24 cellular contexts compared by ENCODE assay signal in the genomic region with DNA sequence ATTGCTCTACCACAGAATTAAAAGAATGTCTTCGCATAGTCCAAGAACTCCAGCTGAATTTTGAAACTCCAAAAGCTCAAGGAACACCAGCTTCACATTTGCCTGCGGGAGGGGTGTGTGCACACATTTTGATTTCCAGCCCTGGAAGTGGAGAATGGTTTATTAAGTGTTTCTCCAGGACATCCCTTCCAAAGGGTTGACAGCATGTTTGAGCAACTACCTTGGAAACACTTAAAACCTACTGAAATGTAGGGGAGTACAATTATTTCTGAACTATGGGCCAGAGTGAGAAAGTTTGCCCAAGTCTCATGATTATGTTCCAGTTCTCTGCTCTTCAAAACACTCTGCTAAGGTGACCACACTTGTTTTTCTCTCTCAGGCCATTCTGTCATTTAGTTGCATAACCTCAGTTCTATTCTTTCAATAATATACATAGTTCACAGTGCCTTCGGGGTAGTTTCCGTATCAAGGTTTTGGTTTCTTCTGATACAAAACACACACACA. TPM values are rescaled to one million over a fixed set of nuclear protein-coding genes. Genes with fewer than 3 reads are reported as not detected.
DNase-seq lines count a peak whose midpoint lies in the region; ATAC-seq and TF ChIP-seq lines count a peak whose summit lies in the region.
"Had no signal": no experiment of that assay in that cellular context is flagged by ENCODE, and none has a peak within 500 bp of the region (broad histone marks: within the 10 kb centered on the region; RNA-seq: fewer than 3 reads in every experiment).

No MANE protein-coding gene starts in this region.

- no peak for TF ChIP-seq CTCF in left lung (IDR thresholded peaks at IDR 0.05)
- TF ChIP-seq CTCF in type B pancreatic cell (conservative IDR thresholded peaks at IDR 0.05), result no peak
- TF ChIP-seq CTCF in SK-N-SH (IDR thresholded peaks at IDR 0.05), result no peak

- no peak overlapping the region for H2AFZ ChIP-seq in SK-N-SH (ENCODE audit: low read depth)

- no peak overlapping the region for H3K9ac ChIP-seq in SK-N-SH

- H3K4me2 ChIP-seq in SK-N-SH, result no peak overlapping the region

- WGBS in SK-N-SH (ENCODE audit: low lambda C conversion rate), result 83% methylated on average over 4 of the region's 4 CpGs

- TF ChIP-seq EP300 in SK-N-SH (IDR thresholded peaks at IDR 0.05; ENCODE audit: borderline replicate concordance in 1 of 2, low read depth in 1 of 2, low read length in 1 of 2), result no peak

- H3K36me3 ChIP-seq in left lung (peaks cover 0 to 18% of the 10 kb centered on the region in 2 donors), SK-N-SH (replicated peaks in 1 of 2; ENCODE audit: control insufficient read depth in 1 of 2, insufficient read depth in 2 of 2, low read length in 1 of 2) (no peaks in the 10 kb centered on the region)
- H3K36me3 ChIP-seq: esophagus muscularis mucosa, Peyer's patch had no signal

- H3K27me3 Mint-ChIP-seq in type B pancreatic cell, result no peaks in the 10 kb centered on the region
- peaks cover 4% of the 10 kb centered on the region for H3K27me3 Mint-ChIP-seq in activated naive CD4-positive, alpha-beta T cell treated with anti-CD3 and anti-CD28 coated beads, Interleukin-2, amount 10 ng/mL, durations not matched to agents 7 days and 5 days
- H3K27me3 Mint-ChIP-seq: stimulated activated memory B cell treated with anti-CD40 and anti-IgM and Interleukin-4, amounts not matched to agents 10 μg/mL and 1 μg/mL and 100 μg/mL, for 72 hours had no signal

- TF ChIP-seq RAD21 in SK-N-SH (IDR thresholded peaks at IDR 0.05; ENCODE audit: low read length), result no peak

- no peaks in the 10 kb centered on the region for H3F3A ChIP-seq in SK-N-SH (replicated peaks; ENCODE audit: insufficient read depth)

- POLR2A ChIA-PET in SK-N-SH (lab: Yijun Ruan, JAX), result no interaction called here

- no peak overlapping the region for H3K4me3 Mint-ChIP-seq in type B pancreatic cell
- H3K4me3 Mint-ChIP-seq in activated naive CD4-positive, alpha-beta T cell treated with anti-CD3 and anti-CD28 coated beads, Interleukin-2, amount 10 ng/mL, durations not matched to agents 7 days and 5 days, result no peak overlapping the region
- H3K4me3 Mint-ChIP-seq: activated CD8-positive, alpha-beta T cell treated with anti-CD3 and anti-CD28 coated beads for 36 hours; central memory CD8-positive, alpha-beta T cell; natural killer cell; stimulated activated memory B cell treated with anti-CD40 and anti-IgM and Interleukin-4, amounts not matched to agents 10 μg/mL and 1 μg/mL and 100 μg/mL, for 72 hours; T-helper 2 cell treated with Interferon-gamma antibody and Interleukin-4, amounts not matched to agents 5 μg/mL and 100 μg/mL, for 36 hours had no signal

- H3K9me3 ChIP-seq in left lung (no peaks in the 10 kb centered on the region), SK-N-SH (no peaks in the 10 kb centered on the region)
- H3K9me3 ChIP-seq: esophagus muscularis mucosa, Peyer's patch had no signal

- DNase-seq in left lung (no peak), type B pancreatic cell (ENCODE audit: extremely low spot score, unreplicated experiment) (no peak), SK-N-SH (no peak)
- no peak for DNase-seq in activated naive CD4-positive, alpha-beta T cell treated with anti-CD3 and anti-CD28 coated beads, Interleukin-2, amount 10 ng/mL, durations not matched to agents 7 days and 5 days
- DNase-seq: activated CD4-positive, CD25-positive, alpha-beta regulatory T cell; activated CD8-positive, alpha-beta T cell treated with anti-CD3 and anti-CD28 coated beads for 36 hours; activated naive CD4-positive, alpha-beta T cell treated with Interleukin-2 at 50 U/mL for 16 hours; activated T-cell treated with anti-CD3 and anti-CD28 coated beads, Interleukin-2, amount 50 U/mL, for 1 hour; amygdala; DMS79 treated with DMSO at 0.1 percent for 48 hours; natural killer cell; NCI-H187; NCI-H345; Peyer's patch; stimulated activated CD4-positive, alpha-beta T cell treated with anti-CD3 and anti-CD28 coated beads, Interleukin-1b, Interleukin-23, amount 100 ng/mL, for 48 hours had no signal

- H3K27ac Mint-ChIP-seq in type B pancreatic cell, result peak overlapping the region; percentile 1
- no peak overlapping the region for H3K27ac Mint-ChIP-seq in activated naive CD4-positive, alpha-beta T cell treated with anti-CD3 and anti-CD28 coated beads, Interleukin-2, amount 10 ng/mL, durations not matched to agents 7 days and 5 days
- H3K27ac Mint-ChIP-seq: activated CD8-positive, alpha-beta T cell treated with anti-CD3 and anti-CD28 coated beads for 36 hours; natural killer cell; stimulated activated memory B cell treated with anti-CD40 and anti-IgM and Interleukin-4, amounts not matched to agents 10 μg/mL and 1 μg/mL and 100 μg/mL, for 72 hours; T-helper 2 cell treated with Interferon-gamma antibody and Interleukin-4, amounts not matched to agents 5 μg/mL and 100 μg/mL, for 36 hours had no signal

- H3K27ac ChIP-seq in left lung, result peak overlapping the region; percentile 33 to 51
- H3K27ac ChIP-seq in SK-N-SH (ENCODE audit: low read depth in 2 of 2, low read length in 1 of 2), result no peak overlapping the region
- H3K27ac ChIP-seq: esophagus muscularis mucosa, Peyer's patch had no signal

- H3K4me3 ChIP-seq in left lung, result no peak overlapping the region
- no peak overlapping the region for H3K4me3 ChIP-seq in SK-N-SH (ENCODE audit: low read depth in 2 of 2, low read length in 1 of 2)
- H3K4me3 ChIP-seq: esophagus muscularis mucosa, K562, Peyer's patch had no signal

- CTCF ChIA-PET in SK-N-SH (lab: Yijun Ruan, JAX), result interaction anchor here (0.9 to 2.3 kb wide), 2 partner anchors 18 to 20 kb away, joined by 3 to 10 read pairs; no protein-coding TSS in a partner anchor
- CTCF ChIA-PET in activated naive CD4-positive, alpha-beta T cell treated with anti-CD3 and anti-CD28 coated beads, Interleukin-2, amount 10 ng/mL, durations not matched to agents 7 days and 5 days (lab: Charles Lee), result no interaction called here

- no peaks in the 10 kb centered on the region for H3K36me3 Mint-ChIP-seq in type B pancreatic cell
- no peaks in the 10 kb centered on the region for H3K36me3 Mint-ChIP-seq in activated naive CD4-positive, alpha-beta T cell treated with anti-CD3 and anti-CD28 coated beads, Interleukin-2, amount 10 ng/mL, durations not matched to agents 7 days and 5 days
- H3K36me3 Mint-ChIP-seq: natural killer cell; stimulated activated memory B cell treated with anti-CD40 and anti-IgM and Interleukin-4, amounts not matched to agents 10 μg/mL and 1 μg/mL and 100 μg/mL, for 72 hours had no signal

- H3K9me2 ChIP-seq in SK-N-SH, result no peaks in the 10 kb centered on the region

- peaks cover 8 to 27% of the 10 kb centered on the region in 2 donors for H3K4me1 ChIP-seq in left lung
- H3K4me1 ChIP-seq in SK-N-SH (ENCODE audit: control insufficient read depth in 1 of 2, insufficient read depth in 2 of 2, low read depth in 1 of 2, low read length in 1 of 2), result no peaks in the 10 kb centered on the region
- H3K4me1 ChIP-seq: esophagus muscularis mucosa, Peyer's patch had no signal

- peak; percentile 63 for ATAC-seq in GM18907 (IDR thresholded peaks at IDR 0.05; ENCODE audit: unreplicated experiment)
- ATAC-seq in HG03159 (IDR thresholded peaks at IDR 0.05; ENCODE audit: unreplicated experiment), result peak; percentile 54
- peak; percentile 72 for ATAC-seq in left lung
- no peak for ATAC-seq in GM21619 (IDR thresholded peaks at IDR 0.05; ENCODE audit: unreplicated experiment)
- ATAC-seq: activated CD8-positive, alpha-beta T cell treated with anti-CD3 and anti-CD28 coated beads for 36 hours; K562; natural killer cell; stimulated activated memory B cell treated with anti-CD40 and anti-IgM and Interleukin-4, amounts not matched to agents 10 μg/mL and 1 μg/mL and 100 μg/mL, for 72 hours had no signal

- no peaks in the 10 kb centered on the region for H4K20me1 ChIP-seq in SK-N-SH (ENCODE audit: insufficient read depth)

- peaks cover 17% of the 10 kb centered on the region for H3K4me1 Mint-ChIP-seq in type B pancreatic cell (ENCODE audit: unreplicated experiment)
- H3K4me1 Mint-ChIP-seq in activated naive CD4-positive, alpha-beta T cell treated with anti-CD3 and anti-CD28 coated beads, Interleukin-2, amount 10 ng/mL, durations not matched to agents 7 days and 5 days, result no peaks in the 10 kb centered on the region
- H3K4me1 Mint-ChIP-seq: central memory CD8-positive, alpha-beta T cell; natural killer cell; stimulated activated memory B cell treated with anti-CD40 and anti-IgM and Interleukin-4, amounts not matched to agents 10 μg/mL and 1 μg/mL and 100 μg/mL, for 72 hours had no signal

- H3K9me3 Mint-ChIP-seq in type B pancreatic cell, result no peaks in the 10 kb centered on the region
- no peaks in the 10 kb centered on the region for H3K9me3 Mint-ChIP-seq in activated naive CD4-positive, alpha-beta T cell treated with anti-CD3 and anti-CD28 coated beads, Interleukin-2, amount 10 ng/mL, durations not matched to agents 7 days and 5 days
- H3K9me3 Mint-ChIP-seq: activated CD8-positive, alpha-beta T cell treated with anti-CD3 and anti-CD28 coated beads for 36 hours; central memory CD8-positive, alpha-beta T cell; natural killer cell; stimulated activated memory B cell treated with anti-CD40 and anti-IgM and Interleukin-4, amounts not matched to agents 10 μg/mL and 1 μg/mL and 100 μg/mL, for 72 hours; T-helper 2 cell treated with Interferon-gamma antibody and Interleukin-4, amounts not matched to agents 5 μg/mL and 100 μg/mL, for 36 hours had no signal

- H3K27me3 ChIP-seq in left lung (no peaks in the 10 kb centered on the region), SK-N-SH (ENCODE audit: insufficient read depth) (peaks cover 2% of the 10 kb centered on the region; the same call in 1 of the 2 replicates)
- H3K27me3 ChIP-seq: esophagus muscularis mucosa, Peyer's patch had no signal

- intact Hi-C loops in left lung (cut with DNase I), result no loop called here

- no peaks in the 10 kb centered on the region for H3K79me2 ChIP-seq in SK-N-SH (ENCODE audit: insufficient read depth)

TF ChIP-seq in SK-N-SH, 30 proteins besides CTCF, POLR2A, EP300 and RAD21 (continues in another document):
- TF ChIP-seq MXI1 (IDR thresholded peaks at IDR 0.05; ENCODE audit: low read depth, low read length), result no peak
- TF ChIP-seq, protein P1, sequence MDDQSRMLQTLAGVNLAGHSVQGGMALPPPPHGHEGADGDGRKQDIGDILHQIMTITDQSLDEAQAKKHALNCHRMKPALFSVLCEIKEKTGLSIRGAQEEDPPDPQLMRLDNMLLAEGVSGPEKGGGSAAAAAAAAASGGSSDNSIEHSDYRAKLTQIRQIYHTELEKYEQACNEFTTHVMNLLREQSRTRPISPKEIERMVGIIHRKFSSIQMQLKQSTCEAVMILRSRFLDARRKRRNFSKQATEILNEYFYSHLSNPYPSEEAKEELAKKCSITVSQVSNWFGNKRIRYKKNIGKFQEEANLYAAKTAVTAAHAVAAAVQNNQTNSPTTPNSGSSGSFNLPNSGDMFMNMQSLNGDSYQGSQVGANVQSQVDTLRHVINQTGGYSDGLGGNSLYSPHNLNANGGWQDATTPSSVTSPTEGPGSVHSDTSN (IDR thresholded peaks at IDR 0.05), result no peak
- no peak for TF ChIP-seq FOXM1 (IDR thresholded peaks at IDR 0.05; ENCODE audit: low read depth)

RNA-seq across cellular contexts. Expression of a gene that starts 7.9 kb away (rescaled TPM):
- total RNA-seq in left lung (10 to 100 TPM; 11.9 to 24.3 TPM), type B pancreatic cell (ENCODE audit: low replicate concordance) (3.5 and 8.2 TPM in 2 replicates)
- polyA plus RNA-seq in SK-N-SH (2012; rRNA removed), result 0.19 and 0.30 TPM in 2 replicates
- polyA plus RNA-seq in SK-N-SH (2012; cell fraction: cytosol; rRNA removed), result 0.31 and 0.34 TPM in 2 replicates
- 0.12 and 0.17 TPM in 2 replicates for polyA plus RNA-seq in SK-N-SH (2012; cell fraction: nucleus; rRNA removed)
- total RNA-seq: activated CD8-positive, alpha-beta T cell treated with anti-CD3 and anti-CD28 coated beads for 36 hours; glomerular endothelial cell had no signal

Comparison
In these comparisons a context has a peak if more than half of its experiments do, and no peak if none do; other contexts are left out.
1. H3K27ac ChIP-seq: peak in left lung (2 of 2); none in SK-N-SH (0 of 2).